Comparison of ENCODE assay signal across 8 cellular contexts in genomic region chr10:98028168-98028770, GRCh38. TPM values are rescaled to one million over a fixed set of nuclear protein-coding genes. Genes with fewer than 3 reads are reported as not detected.
DNase-seq lines count a peak whose midpoint lies in the region; ATAC-seq and TF ChIP-seq lines count a peak whose summit lies in the region.

No MANE protein-coding gene starts in this region.

- H3K4me3 ChIP-seq in fibroblast of villous mesenchyme (ENCODE audit: low read depth, low read length), result no peak overlapping the region

- no peak overlapping the region for H3K4me3 Mint-ChIP-seq in osteocyte (ENCODE audit: unreplicated experiment)
- peak overlapping the region; percentile 71 for H3K4me3 Mint-ChIP-seq in type B pancreatic cell

- DNase-seq in DMS153 treated with DMSO at 0.1 percent for 48 hours (lab: John Stamatoyannopoulos, UW; ENCODE audit: unreplicated experiment) (peak; percentile 87), NOMO-1 treated with dmso at 0.1 percent for 144 hours (lab: John Stamatoyannopoulos, UW; ENCODE audit: unreplicated experiment) (peak; percentile 26), fibroblast of villous mesenchyme (ENCODE audit: low read depth) (peak; percentile 34), osteocyte (ENCODE audit: extremely low spot score, unreplicated experiment) (no peak), type B pancreatic cell (ENCODE audit: extremely low spot score, unreplicated experiment) (peak; percentile 74)
- DNase-seq in activated T-cell treated with anti-CD3 and anti-CD28 coated beads, Interleukin-2, amount 50 U/mL, for 48 hours, result peak; percentile 67 to 75

- H3K4me1 Mint-ChIP-seq in osteocyte (ENCODE audit: unreplicated experiment) (peaks cover 6% of the 10 kb centered on the region), type B pancreatic cell (ENCODE audit: unreplicated experiment) (no peaks in the 10 kb centered on the region)

- H3K27ac Mint-ChIP-seq in osteocyte (ENCODE audit: unreplicated experiment), result no peak overlapping the region
- no peak overlapping the region for H3K27ac Mint-ChIP-seq in type B pancreatic cell

- H3K9me3 Mint-ChIP-seq in osteocyte (ENCODE audit: unreplicated experiment) (no peaks in the 10 kb centered on the region), type B pancreatic cell (no peaks in the 10 kb centered on the region)

- peak; percentile 76 for TF ChIP-seq CTCF in fibroblast of villous mesenchyme (IDR thresholded peaks at IDR 0.05; ENCODE audit: insufficient read depth, low read depth, low read length)
- TF ChIP-seq CTCF in osteocyte (IDR thresholded peaks at IDR 0.05), result peak; percentile 59
- peak; percentile 88 for TF ChIP-seq CTCF in type B pancreatic cell (conservative IDR thresholded peaks at IDR 0.05)

- peak; percentile 63 for ATAC-seq in HG03159 (IDR thresholded peaks at IDR 0.05; ENCODE audit: unreplicated experiment)
- no peak for ATAC-seq in GM19467 (IDR thresholded peaks at IDR 0.05; ENCODE audit: unreplicated experiment)

- H3K36me3 Mint-ChIP-seq in osteocyte (ENCODE audit: unreplicated experiment) (no peaks in the 10 kb centered on the region), type B pancreatic cell (no peaks in the 10 kb centered on the region)

- H3K27me3 Mint-ChIP-seq in osteocyte (ENCODE audit: unreplicated experiment), result peaks cover 63% of the 10 kb centered on the region
- peaks cover 84% of the 10 kb centered on the region for H3K27me3 Mint-ChIP-seq in type B pancreatic cell

RNA-seq across cellular contexts. Expression of gene CRTAC1, which starts 2.2 kb away (rescaled TPM):
- total RNA-seq in fibroblast of villous mesenchyme (not detected in 2 replicates), osteocyte (0.16 TPM in 2 replicates), type B pancreatic cell (ENCODE audit: low replicate concordance) (3.6 and 5.3 TPM in 2 replicates)
